In the genomic region with DNA sequence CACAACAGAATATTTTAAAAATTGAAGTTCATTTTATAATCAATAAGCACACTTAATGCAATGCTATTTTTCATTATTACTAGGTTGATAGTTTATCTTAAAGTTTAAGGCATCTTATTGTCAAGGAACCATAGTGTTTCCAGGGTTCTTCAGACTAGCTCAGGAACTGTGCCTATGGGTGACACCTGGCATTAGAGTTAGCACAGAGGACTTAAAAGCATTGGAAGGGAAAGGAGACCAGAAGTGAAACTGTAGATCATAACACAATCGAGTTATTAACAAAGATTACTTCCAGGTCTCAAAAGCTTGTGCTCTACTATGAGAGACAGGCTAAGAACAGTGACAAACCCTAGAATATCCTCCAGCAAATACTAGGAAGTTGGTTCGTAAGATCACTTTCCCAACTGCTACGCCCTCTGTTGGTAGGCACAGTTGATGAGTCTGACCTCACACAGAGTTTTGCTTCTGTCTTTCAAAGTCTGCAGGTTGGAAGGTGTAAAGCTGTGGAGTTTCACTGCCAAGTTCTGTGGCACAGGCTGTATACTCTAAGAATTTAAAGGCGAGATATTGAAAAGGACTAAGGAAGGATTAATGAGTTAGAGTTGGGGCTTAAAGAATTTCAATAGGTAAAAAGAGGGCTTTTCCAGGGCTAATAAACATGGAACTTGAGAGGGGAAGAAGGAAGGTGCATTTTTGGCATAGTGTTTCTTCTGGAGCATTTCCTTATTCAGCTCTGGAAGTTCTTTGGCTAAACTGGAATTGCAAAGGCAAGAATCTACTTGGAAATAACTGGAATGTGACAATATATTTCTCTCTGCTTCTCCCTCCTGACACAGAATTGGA, we compare ENCODE assay signal across 8 cellular contexts.
DNase-seq lines count a peak whose midpoint lies in the region; ATAC-seq and TF ChIP-seq lines count a peak whose summit lies in the region.

No MANE protein-coding gene starts in this region.

- no peak overlapping the region for H3K27ac ChIP-seq in DOHH2 (ENCODE audit: low read depth, low read length)
- H3K27ac ChIP-seq in adrenal gland: no peak overlapping the region

- WGBS in adrenal gland, 4 donors: 25 to 48% (median 37%) methylated on average over 4 of the region's 4 CpGs

- H3K4me1 ChIP-seq in DOHH2 (ENCODE audit: control insufficient read depth, low read length) (no peaks in the 10 kb centered on the region), adrenal gland (replicated peaks in 1 of 2) (no peaks in the 10 kb centered on the region)

- H3K36me3 ChIP-seq in DOHH2 (ENCODE audit: control insufficient read depth, low read length): no peaks in the 10 kb centered on the region
- H3K36me3 ChIP-seq in adrenal gland (replicated peaks in 1 of 2): no peaks in the 10 kb centered on the region

- H3K9me2 ChIP-seq in DOHH2 (replicated peaks; ENCODE audit: control insufficient read depth, low read length): no peaks in the 10 kb centered on the region

- no peak overlapping the region for H3K4me3 ChIP-seq in DOHH2 (ENCODE audit: low read length)
- H3K4me3 ChIP-seq in adrenal gland: no peak overlapping the region

- no peaks in the 10 kb centered on the region for H4K20me1 ChIP-seq in DOHH2 (ENCODE audit: control insufficient read depth, insufficient read depth, low read depth, low read length)

- H3K79me2 ChIP-seq in DOHH2 (ENCODE audit: control insufficient read depth, low read length): no peaks in the 10 kb centered on the region

- TF ChIP-seq CTCF in DOHH2 (IDR thresholded peaks at IDR 0.05; ENCODE audit: low read depth, low read length, poor library complexity, severe bottlenecking) (peak; percentile 71), adrenal gland (IDR thresholded peaks at IDR 0.05) (peak; percentile 57 to 70 (median 62))

- ATAC-seq in GM19324 (IDR thresholded peaks at IDR 0.05; ENCODE audit: low FRiP score, unreplicated experiment) (peak; percentile 82), HG03342 (IDR thresholded peaks at IDR 0.05; ENCODE audit: unreplicated experiment) (peak; percentile 90)
- ATAC-seq in stimulated activated naive B cell treated with anti-CD40 and anti-IgM and Interleukin-4, amounts not matched to agents 10 μg/mL and 1 μg/mL and 100 μg/mL, for 72 hours (replicated peaks): peak; percentile 77 to 80

- H3K27me3 ChIP-seq in DOHH2 (ENCODE audit: control insufficient read depth, low read length): no peaks in the 10 kb centered on the region
- no peaks in the 10 kb centered on the region for H3K27me3 ChIP-seq in adrenal gland

- H3K9me3 ChIP-seq in DOHH2 (ENCODE audit: control insufficient read depth, insufficient read depth, low read length): no peaks in the 10 kb centered on the region
- H3K9me3 ChIP-seq in adrenal gland (replicated peaks in 1 of 3): peaks cover 0 to 5% (median 0%) of the 10 kb centered on the region in 3 donors

- no peak overlapping the region for H3K4me2 ChIP-seq in DOHH2 (ENCODE audit: low read length)

- H3K36me3 Mint-ChIP-seq in stimulated activated naive B cell treated with anti-CD40 and anti-IgM and Interleukin-4, amounts not matched to agents 10 μg/mL and 1 μg/mL and 100 μg/mL, for 72 hours: no peaks in the 10 kb centered on the region

- peaks cover 0 to 7% of the 10 kb centered on the region in 2 donors for H3K27me3 Mint-ChIP-seq in stimulated activated naive B cell treated with anti-CD40 and anti-IgM and Interleukin-4, amounts not matched to agents 10 μg/mL and 1 μg/mL and 100 μg/mL, for 72 hours

- no peaks in the 10 kb centered on the region for H3K9me3 Mint-ChIP-seq in stimulated activated naive B cell treated with anti-CD40 and anti-IgM and Interleukin-4, amounts not matched to agents 10 μg/mL and 1 μg/mL and 100 μg/mL, for 72 hours

- no peak overlapping the region for H3K4me3 Mint-ChIP-seq in stimulated activated naive B cell treated with anti-CD40 and anti-IgM and Interleukin-4, amounts not matched to agents 10 μg/mL and 1 μg/mL and 100 μg/mL, for 72 hours

- H3F3A ChIP-seq in DOHH2 (ENCODE audit: control insufficient read depth, insufficient read depth): no peaks in the 10 kb centered on the region

- no peak overlapping the region for H3K27ac Mint-ChIP-seq in stimulated activated naive B cell treated with anti-CD40 and anti-IgM and Interleukin-4, amounts not matched to agents 10 μg/mL and 1 μg/mL and 100 μg/mL, for 72 hours

- intact Hi-C loops in adrenal gland (cut with DNase I): loop anchor here in 1 of 2 donors (10.0 kb wide), 1 partner anchor 650 kb away; no protein-coding TSS in a partner anchor

- H3K4me1 Mint-ChIP-seq in stimulated activated naive B cell treated with anti-CD40 and anti-IgM and Interleukin-4, amounts not matched to agents 10 μg/mL and 1 μg/mL and 100 μg/mL, for 72 hours: peaks cover 0 to 5% of the 10 kb centered on the region in 2 donors

- DNase-seq in NCI-H524 (lab: John Stamatoyannopoulos, UW) (peak; percentile 42 to 58), adrenal gland (peak; percentile 22 to 74 (median 54)), hippocampal formation (lab: John Stamatoyannopoulos, UW) (peak; percentile 18 to 40), activated gamma-delta T cell treated with Interleukin-2 at 50 U/mL for 16 hours (no peak)
- DNase-seq in stimulated activated naive B cell treated with anti-CD40 and anti-IgM and Interleukin-4, amounts not matched to agents 10 μg/mL and 1 μg/mL and 100 μg/mL, for 72 hours: no peak

- no peak for TF ChIP-seq POLR2A in adrenal gland (IDR thresholded peaks at IDR 0.05)

Comparison
In these comparisons a context has a peak if more than half of its experiments do, and no peak if none do; other contexts are left out.
1. DNase-seq: peak in NCI-H524 (2 of 2), adrenal gland (7 of 7) and hippocampal formation (2 of 2); none in stimulated activated naive B cell treated with anti-CD40 and anti-IgM and Interleukin-4, amounts not matched to agents 10 μg/mL and 1 μg/mL and 100 μg/mL, for 72 hours (single experiment) and activated gamma-delta T cell treated with Interleukin-2 at 50 U/mL for 16 hours (single experiment).
2. Peak in every context shown above with its lines, with median percentiles within 50 percentile points of each other: ATAC-seq.